ENCODE assay signal across 27 cellular contexts in genomic region chr16:50340578-50340977, GRCh38. TPM values are rescaled to one million over a fixed set of nuclear protein-coding genes. Genes with fewer than 3 reads are reported as not detected.
DNase-seq lines count a peak whose midpoint lies in the region; ATAC-seq and FAIRE-seq lines count a peak whose summit lies in the region.
"Had no signal": no experiment of that assay in that cellular context is flagged by ENCODE, and none has a peak within 500 bp of the region (broad histone marks: within the 10 kb centered on the region; RNA-seq: fewer than 3 reads in every experiment).

No MANE protein-coding gene starts in this region.

- no peak overlapping the region for H3K27ac ChIP-seq in mesenchymal stem cell (ENCODE audit: low read length, poor library complexity, severe bottlenecking)
- H3K27ac ChIP-seq in effector memory CD4-positive, alpha-beta T cell (ENCODE audit: insufficient read depth, low read length, poor library complexity, severe bottlenecking), result no peak overlapping the region
- no peak overlapping the region for H3K27ac ChIP-seq in neuronal stem cell (replicated peaks; ENCODE audit: low read length)
- H3K27ac ChIP-seq: hepatocyte, lower lobe of right lung had no signal

- H3K79me1 ChIP-seq in mesenchymal stem cell (replicated peaks; ENCODE audit: low read length, poor library complexity, severe bottlenecking) (peaks cover 11% of the 10 kb centered on the region), neuronal stem cell (ENCODE audit: low read depth, low read length) (no peaks in the 10 kb centered on the region)

- no peak overlapping the region for H3K4me3 Mint-ChIP-seq in activated naive CD4-positive, alpha-beta T cell treated with anti-CD3 and anti-CD28 coated beads, Interleukin-2, amount 10 ng/mL, durations not matched to agents 7 days and 5 days
- H3K4me3 Mint-ChIP-seq in activated naive CD4-positive, alpha-beta T cell treated with anti-CD3 and anti-CD28 coated beads for 36 hours, result no peak overlapping the region
- H3K4me3 Mint-ChIP-seq: activated B cell treated with CpG ODN at 0.5 μM for 24 hours; activated CD8-positive, alpha-beta T cell treated with anti-CD3 and anti-CD28 coated beads, Interleukin-2, amount 10 ng/mL, durations not matched to agents 7 days and 5 days; H9 had no signal

- no peak overlapping the region for H3K4ac ChIP-seq in mesenchymal stem cell (ENCODE audit: low read depth in 1 of 2, low read length in 2 of 2)
- H3K4ac ChIP-seq in neuronal stem cell (ENCODE audit: low read length), result no peak overlapping the region

- peak; percentile 99 for FAIRE-seq in endometrium (lab: Jason Lieb, UNC)

- no peak overlapping the region for H4K91ac ChIP-seq in mesenchymal stem cell (ENCODE audit: low read length)
- H4K91ac ChIP-seq in neuronal stem cell (ENCODE audit: low read depth, low read length, poor library complexity), result no peak overlapping the region

- H3K14ac ChIP-seq in mesenchymal stem cell (ENCODE audit: low read length in 2 of 2) (no peak overlapping the region), neuronal stem cell (ENCODE audit: low read length) (no peak overlapping the region)

- no peak overlapping the region for H3K4me3 ChIP-seq in mesenchymal stem cell (ENCODE audit: insufficient read depth in 1 of 2, low read depth in 1 of 2, low read length in 2 of 2)
- H3K4me3 ChIP-seq in effector memory CD4-positive, alpha-beta T cell (ENCODE audit: insufficient read depth, low read depth, low read length, poor library complexity, severe bottlenecking), result no peak overlapping the region
- no peak overlapping the region for H3K4me3 ChIP-seq in neuronal stem cell (ENCODE audit: low read length in 2 of 2)
- H3K4me3 ChIP-seq: hepatocyte, lower lobe of right lung had no signal

- no peaks in the 10 kb centered on the region for H3K4me1 ChIP-seq in mesenchymal stem cell (ENCODE audit: control insufficient read depth, insufficient read depth, low read depth, low read length)
- peaks cover 23% of the 10 kb centered on the region for H3K4me1 ChIP-seq in effector memory CD4-positive, alpha-beta T cell (ENCODE audit: control insufficient read depth, insufficient read depth, low read length, poor library complexity, severe bottlenecking)
- no peaks in the 10 kb centered on the region for H3K4me1 ChIP-seq in neuronal stem cell (ENCODE audit: control insufficient read depth in 2 of 2, insufficient read depth in 1 of 2, low read depth in 1 of 2, low read length in 2 of 2)

- H3K36me3 ChIP-seq in mesenchymal stem cell (ENCODE audit: control insufficient read depth in 1 of 2, insufficient read depth in 2 of 2, low read depth in 1 of 2, low read length in 2 of 2) (peaks cover 11 to 48% of the 10 kb centered on the region in 2 experiments), neuronal stem cell (replicated peaks in 1 of 2; ENCODE audit: control insufficient read depth in 2 of 2, insufficient read depth in 2 of 2, low read length in 2 of 2) (peaks cover 14 to 91% of the 10 kb centered on the region in 2 donors)
- H3K36me3 ChIP-seq in effector memory CD4-positive, alpha-beta T cell (ENCODE audit: control insufficient read depth, insufficient read depth, low read length), result peaks cover 18% of the 10 kb centered on the region

- H3K4me1 Mint-ChIP-seq in activated naive CD4-positive, alpha-beta T cell treated with anti-CD3 and anti-CD28 coated beads, Interleukin-2, amount 10 ng/mL, durations not matched to agents 7 days and 5 days, result peaks cover 59% of the 10 kb centered on the region
- H3K4me1 Mint-ChIP-seq in activated naive CD4-positive, alpha-beta T cell treated with anti-CD3 and anti-CD28 coated beads for 36 hours (ENCODE audit: low read depth), result peaks cover 41% of the 10 kb centered on the region

- WGBS in mesenchymal stem cell, result 100% methylated on average over 2 of the region's 2 CpGs
- no CpG with 5 or more reads among the region's 2 CpGs for WGBS in neuronal stem cell (ENCODE audit: extremely low coverage in 2 of 2, insufficient read length in 2 of 2, insufficient replicate concordance in 1 of 2), 2 donors

- ATAC-seq in GM18909 (IDR thresholded peaks at IDR 0.05; ENCODE audit: poor library complexity, unreplicated experiment), result no peak
- ATAC-seq: activated CD8-positive, alpha-beta T cell treated with anti-CD3 and anti-CD28 coated beads, Interleukin-2, amount 10 ng/mL, durations not matched to agents 7 days and 5 days; esophagus mucosa; lower lobe of right lung; stimulated activated naive CD8-positive, alpha-beta T cell treated with anti-CD3 and anti-CD28 coated beads, Interleukin-15, Interleukin-2, amounts not matched to agents 100 U/mL and 50 U/mL, for 24 hours had no signal

- H4K8ac ChIP-seq in mesenchymal stem cell (ENCODE audit: low read length) (no peak overlapping the region), neuronal stem cell (ENCODE audit: low read depth, low read length) (no peak overlapping the region)

- no peaks in the 10 kb centered on the region for H3K9me3 Mint-ChIP-seq in activated naive CD4-positive, alpha-beta T cell treated with anti-CD3 and anti-CD28 coated beads, Interleukin-2, amount 10 ng/mL, durations not matched to agents 7 days and 5 days
- H3K9me3 Mint-ChIP-seq in activated naive CD4-positive, alpha-beta T cell treated with anti-CD3 and anti-CD28 coated beads for 36 hours, result no peaks in the 10 kb centered on the region
- H3K9me3 Mint-ChIP-seq: activated B cell treated with CpG ODN at 0.5 μM for 24 hours, H9 had no signal

- peaks cover 52% of the 10 kb centered on the region for H3K36me3 Mint-ChIP-seq in activated naive CD4-positive, alpha-beta T cell treated with anti-CD3 and anti-CD28 coated beads, Interleukin-2, amount 10 ng/mL, durations not matched to agents 7 days and 5 days
- peaks cover 39% of the 10 kb centered on the region for H3K36me3 Mint-ChIP-seq in activated naive CD4-positive, alpha-beta T cell treated with anti-CD3 and anti-CD28 coated beads for 36 hours (ENCODE audit: low read depth)

- H3K23ac ChIP-seq in mesenchymal stem cell (ENCODE audit: low read length in 2 of 2) (no peak overlapping the region), neuronal stem cell (ENCODE audit: low read depth, low read length, poor library complexity) (no peak overlapping the region)

- CTCF ChIA-PET in activated naive CD4-positive, alpha-beta T cell treated with anti-CD3 and anti-CD28 coated beads, Interleukin-2, amount 10 ng/mL, durations not matched to agents 7 days and 5 days (lab: Charles Lee), result interaction anchor here (1.7 to 4.4 kb wide), 3 partner anchors 11 to 15 kb away, joined by 4 to 30 read pairs (median 15); no protein-coding TSS in a partner anchor
- CTCF ChIA-PET in activated naive CD4-positive, alpha-beta T cell treated with anti-CD3 and anti-CD28 coated beads for 36 hours (lab: Charles Lee), result interaction anchor here (0.6 to 1.9 kb wide), 2 partner anchors 9 to 15 kb away, joined by 3 to 16 read pairs; no protein-coding TSS in a partner anchor

- peak overlapping the region; percentile 62 for H3K27ac Mint-ChIP-seq in activated naive CD4-positive, alpha-beta T cell treated with anti-CD3 and anti-CD28 coated beads, Interleukin-2, amount 10 ng/mL, durations not matched to agents 7 days and 5 days
- no peak overlapping the region for H3K27ac Mint-ChIP-seq in activated naive CD4-positive, alpha-beta T cell treated with anti-CD3 and anti-CD28 coated beads for 36 hours
- H3K27ac Mint-ChIP-seq: activated B cell treated with CpG ODN at 0.5 μM for 24 hours; activated CD8-positive, alpha-beta T cell treated with anti-CD3 and anti-CD28 coated beads, Interleukin-2, amount 10 ng/mL, durations not matched to agents 7 days and 5 days; H9 had no signal

- H3K9me3 ChIP-seq in mesenchymal stem cell (ENCODE audit: control insufficient read depth, low read length) (no peaks in the 10 kb centered on the region), neuronal stem cell (replicated peaks in 1 of 2; ENCODE audit: control insufficient read depth in 2 of 2, insufficient read depth in 1 of 2, low read depth in 1 of 2, low read length in 2 of 2) (no peaks in the 10 kb centered on the region)
- H3K9me3 ChIP-seq in effector memory CD4-positive, alpha-beta T cell (ENCODE audit: control insufficient read depth, low read length), result no peaks in the 10 kb centered on the region
- H3K9me3 ChIP-seq: lower lobe of right lung had no signal

- H3K27me3 Mint-ChIP-seq in activated naive CD4-positive, alpha-beta T cell treated with anti-CD3 and anti-CD28 coated beads, Interleukin-2, amount 10 ng/mL, durations not matched to agents 7 days and 5 days, result no peaks in the 10 kb centered on the region
- no peaks in the 10 kb centered on the region for H3K27me3 Mint-ChIP-seq in activated naive CD4-positive, alpha-beta T cell treated with anti-CD3 and anti-CD28 coated beads for 36 hours (ENCODE audit: low read depth)
- H3K27me3 Mint-ChIP-seq: activated B cell treated with CpG ODN at 0.5 μM for 24 hours had no signal

- intact Hi-C loops in activated naive CD4-positive, alpha-beta T cell treated with anti-CD3 and anti-CD28 coated beads for 36 hours (cut with micrococcal nuclease), result no loop called here

- no peak overlapping the region for H3K4me2 ChIP-seq in mesenchymal stem cell (ENCODE audit: low read length, poor library complexity, severe bottlenecking)
- no peak overlapping the region for H3K4me2 ChIP-seq in neuronal stem cell (ENCODE audit: insufficient read depth, low read length, poor library complexity, severe bottlenecking)
- H3K4me2 ChIP-seq: hepatocyte had no signal

- H3K18ac ChIP-seq in mesenchymal stem cell (ENCODE audit: low read depth in 1 of 2, low read length in 2 of 2) (no peak overlapping the region), neuronal stem cell (ENCODE audit: low read length) (no peak overlapping the region)

- H2AK5ac ChIP-seq in mesenchymal stem cell (ENCODE audit: low read length, severe bottlenecking), result no peak overlapping the region
- no peak overlapping the region for H2AK5ac ChIP-seq in neuronal stem cell (ENCODE audit: low read depth, low read length)

- H2BK12ac ChIP-seq in mesenchymal stem cell (ENCODE audit: low read length in 2 of 2) (no peak overlapping the region), neuronal stem cell (ENCODE audit: low read length) (no peak overlapping the region)

- H3K9ac ChIP-seq in mesenchymal stem cell (ENCODE audit: low read length) (peak overlapping the region; percentile 20), neuronal stem cell (ENCODE audit: low read depth, low read length, poor library complexity) (no peak overlapping the region)

- no peaks in the 10 kb centered on the region for H3K27me3 ChIP-seq in mesenchymal stem cell (ENCODE audit: control insufficient read depth in 1 of 2, insufficient read depth in 1 of 2, low read length in 2 of 2)
- H3K27me3 ChIP-seq in effector memory CD4-positive, alpha-beta T cell (replicated peaks; ENCODE audit: control insufficient read depth, insufficient read depth, low read length, poor library complexity, severe bottlenecking), result no peaks in the 10 kb centered on the region
- no peaks in the 10 kb centered on the region for H3K27me3 ChIP-seq in neuronal stem cell (ENCODE audit: control insufficient read depth in 3 of 3, insufficient read depth in 3 of 3, low read depth in 1 of 3, low read length in 3 of 3)
- H3K27me3 ChIP-seq: hepatocyte had no signal

- H2BK15ac ChIP-seq in mesenchymal stem cell (ENCODE audit: low read depth, poor library complexity, severe bottlenecking), result no peak overlapping the region
- H2BK15ac ChIP-seq in neuronal stem cell (ENCODE audit: low read length), result no peak overlapping the region

- H2BK5ac ChIP-seq in mesenchymal stem cell (ENCODE audit: low read depth, low read length, poor library complexity, severe bottlenecking) (no peak overlapping the region), neuronal stem cell (ENCODE audit: low read length) (no peak overlapping the region)

- no peak overlapping the region for H2BK120ac ChIP-seq in mesenchymal stem cell (ENCODE audit: low read depth, low read length)
- no peak overlapping the region for H2BK120ac ChIP-seq in neuronal stem cell (ENCODE audit: low read depth, low read length)

- no peak for DNase-seq in activated naive CD4-positive, alpha-beta T cell treated with anti-CD3 and anti-CD28 coated beads, Interleukin-2, amount 10 ng/mL, durations not matched to agents 7 days and 5 days
- DNase-seq in activated naive CD4-positive, alpha-beta T cell treated with anti-CD3 and anti-CD28 coated beads for 36 hours, result no peak
- DNase-seq in mesenchymal stem cell, result no peak
- no peak for DNase-seq in activated CD8-positive, alpha-beta memory T cell treated with anti-CD3 and anti-CD28 coated beads, Interleukin-2, amount 50 U/mL, for 4 hours
- no peak for DNase-seq in effector memory CD4-positive, alpha-beta T cell
- no peak for DNase-seq in neuronal stem cell (ENCODE audit: low spot score)
- DNase-seq: activated B cell treated with CpG ODN at 0.5 μM for 24 hours; activated CD8-positive, alpha-beta T cell treated with anti-CD3 and anti-CD28 coated beads, Interleukin-2, amount 10 ng/mL, durations not matched to agents 7 days and 5 days; activated naive CD4-positive, alpha-beta T cell; activated T-cell treated with anti-CD3 and anti-CD28 coated beads, Interleukin-2, amount 50 U/mL, for 1 hour; C1 segment of cervical spinal cord; cerebellar nuclear complex; effector CD4-positive, alpha-beta T cell; H9; lower lobe of right lung; NCI-H1092 treated with DMSO at 0.1 percent for 48 hours; NCI-H2029; NCI-H226; NCI-H82; stimulated activated CD4-positive, alpha-beta T cell treated with anti-CD3 and anti-CD28 coated beads, Interleukin-4, amount 100 ng/mL, for 4 hours; stimulated activated naive CD8-positive, alpha-beta T cell treated with anti-CD3 and anti-CD28 coated beads, Interleukin-15, Interleukin-2, amounts not matched to agents 100 U/mL and 50 U/mL, for 24 hours; T1000; trophoblast cell had no signal

- H2AFZ ChIP-seq in mesenchymal stem cell (ENCODE audit: low read depth, low read length), result no peak overlapping the region
- H2AFZ ChIP-seq in neuronal stem cell (ENCODE audit: low read length), result no peak overlapping the region
- H2AFZ ChIP-seq: hepatocyte had no signal

RNA-seq across cellular contexts. Expression of gene BRD7, which starts 28.2 kb away (rescaled TPM):
- 100 to 1,000 TPM in 1 of 2 experiments, 10 to 100 TPM in 1; 96.7 to 101 TPM for total RNA-seq in activated naive CD4-positive, alpha-beta T cell treated with anti-CD3 and anti-CD28 coated beads for 36 hours
- 60.1 TPM for polyA plus RNA-seq in mesenchymal stem cell (2013, experiment 1 of 2)
- 63.9 TPM for polyA plus RNA-seq in mesenchymal stem cell (2013, experiment 2 of 2)
- 185 TPM for polyA plus RNA-seq in neuronal stem cell (2013, experiment 1 of 2)
- 195 TPM for polyA plus RNA-seq in neuronal stem cell (2013, experiment 2 of 2)
